9 cellular contexts compared by ENCODE assay signal in genomic region chr16:86578056-86578455, GRCh38. TPM values are rescaled to one million over a fixed set of nuclear protein-coding genes. Genes with fewer than 3 reads are reported as not detected.
DNase-seq lines count a peak whose midpoint lies in the region; ATAC-seq and TF ChIP-seq lines count a peak whose summit lies in the region.
"Had no signal": no experiment of that assay in that cellular context is flagged by ENCODE, and none has a peak within 500 bp of the region (broad histone marks: within the 10 kb centered on the region; RNA-seq: fewer than 3 reads in every experiment).

No MANE protein-coding gene starts in this region.

- peaks cover 0 to 6% (median 0%) of the 10 kb centered on the region in 5 experiments for H3K9me3 Mint-ChIP-seq in brain
- no peaks in the 10 kb centered on the region for H3K9me3 Mint-ChIP-seq in activated CD4-positive, alpha-beta T cell treated with anti-CD3 and anti-CD28 coated beads, Interleukin-2, amount 10 ng/mL, durations not matched to agents 7 days and 5 days

- in situ Hi-C loops in KBM-7 (cut with MboI; ENCODE audit: low pct_unique_long_range_greater_than_20kb, low sequenced_read_pairs), result no loop called here

- peak overlapping the region in 3 of 5 experiments; percentile 45 to 70 (median 53) for H3K4me3 Mint-ChIP-seq in brain
- no peak overlapping the region for H3K4me3 Mint-ChIP-seq in activated CD4-positive, alpha-beta T cell treated with anti-CD3 and anti-CD28 coated beads, Interleukin-2, amount 10 ng/mL, durations not matched to agents 7 days and 5 days

- intact Hi-C loops in stomach (cut with DNase I; ENCODE audit: low total_unique reads), result no loop called here

- peaks cover 29% of the 10 kb centered on the region for H3K4me1 Mint-ChIP-seq in brain
- H3K4me1 Mint-ChIP-seq in activated CD4-positive, alpha-beta T cell treated with anti-CD3 and anti-CD28 coated beads, Interleukin-2, amount 10 ng/mL, durations not matched to agents 7 days and 5 days, result peaks cover 4% of the 10 kb centered on the region

- no peak overlapping the region for H3K9ac ChIP-seq in HUES48 (ENCODE audit: low read depth, low read length)

- CTCF ChIA-PET in activated CD4-positive, alpha-beta T cell treated with anti-CD3 and anti-CD28 coated beads, Interleukin-2, amount 10 ng/mL, durations not matched to agents 7 days and 5 days (lab: Charles Lee), result no interaction called here

- TF ChIP-seq EP300 in stomach (IDR thresholded peaks at IDR 0.05), result no peak

- no peaks in the 10 kb centered on the region for H3K36me3 Mint-ChIP-seq in brain
- no peaks in the 10 kb centered on the region for H3K36me3 Mint-ChIP-seq in activated CD4-positive, alpha-beta T cell treated with anti-CD3 and anti-CD28 coated beads, Interleukin-2, amount 10 ng/mL, durations not matched to agents 7 days and 5 days (ENCODE audit: low read depth)

- H3K27me3 Mint-ChIP-seq in brain, result peaks cover 94% of the 10 kb centered on the region
- peaks cover 72% of the 10 kb centered on the region for H3K27me3 Mint-ChIP-seq in activated CD4-positive, alpha-beta T cell treated with anti-CD3 and anti-CD28 coated beads, Interleukin-2, amount 10 ng/mL, durations not matched to agents 7 days and 5 days

- H3K27ac ChIP-seq in HUES48 (ENCODE audit: low read depth, low read length) (no peak overlapping the region), stomach (peak overlapping the region; percentile 61 to 78 (median 70))

- H3K27ac Mint-ChIP-seq in brain, result no peak overlapping the region
- H3K27ac Mint-ChIP-seq in activated CD4-positive, alpha-beta T cell treated with anti-CD3 and anti-CD28 coated beads, Interleukin-2, amount 10 ng/mL, durations not matched to agents 7 days and 5 days, result no peak overlapping the region

- no peak for ATAC-seq in GM21717 (IDR thresholded peaks at IDR 0.05; ENCODE audit: unreplicated experiment)

- DNase-seq in kidney glomerular epithelial cell (lab: John Stamatoyannopoulos, UW) (peak; percentile 21), stomach (no peak), NCI-H1417 treated with DMSO at 0.1 percent for 48 hours (lab: John Stamatoyannopoulos, UW) (no peak), KBM-7 (no peak)
- no peak for DNase-seq in activated CD4-positive, alpha-beta T cell treated with anti-CD3 and anti-CD28 coated beads, Interleukin-2, amount 10 ng/mL, durations not matched to agents 7 days and 5 days
- DNase-seq: NCI-H187 had no signal

- TF ChIP-seq CTCF in brain (conservative IDR thresholded peaks at IDR 0.05) (no peak), stomach (IDR thresholded peaks at IDR 0.05) (no peak)

- TF ChIP-seq POLR2A in stomach (IDR thresholded peaks at IDR 0.05), result no peak

- POLR2A ChIA-PET in activated CD4-positive, alpha-beta T cell treated with anti-CD3 and anti-CD28 coated beads, Interleukin-2, amount 10 ng/mL, durations not matched to agents 7 days and 5 days (lab: Charles Lee), result no interaction called here

- H3K36me3 ChIP-seq in HUES48 (ENCODE audit: control insufficient read depth, insufficient read depth, low read length), result no peaks in the 10 kb centered on the region
- H3K36me3 ChIP-seq in stomach, result no peaks in the 10 kb centered on the region

- H3K4me3 ChIP-seq in HUES48 (ENCODE audit: low read depth, low read length), result 0 out of 2 replicates have a peak overlapping the region, but pooled peaks have one; percentile 63
- no peak overlapping the region for H3K4me3 ChIP-seq in stomach

- H3K9me3 ChIP-seq in HUES48 (ENCODE audit: control insufficient read depth, insufficient read depth, low read length) (no peaks in the 10 kb centered on the region), stomach (no peaks in the 10 kb centered on the region)

- H3K27me3 ChIP-seq in HUES48 (ENCODE audit: control insufficient read depth, insufficient read depth, low read length) (peaks cover 100% of the 10 kb centered on the region), stomach (peaks cover 20 to 91% (median 67%) of the 10 kb centered on the region in 3 donors)

- 20 to 35% (median 29%) methylated on average over 10 of the region's 10 CpGs for WGBS in stomach, 5 donors

- peaks cover 38% of the 10 kb centered on the region for H3K4me1 ChIP-seq in HUES48 (ENCODE audit: control insufficient read depth, insufficient read depth, low read length)
- peaks cover 9 to 37% (median 28%) of the 10 kb centered on the region in 4 donors for H3K4me1 ChIP-seq in stomach

RNA-seq across cellular contexts. Expression of gene FOXL1, which starts 0.3 kb away (rescaled TPM):
- polyA plus RNA-seq in brain (ENCODE audit: insufficient read depth, low read depth, low replicate concordance) (0.22 TPM), stomach (1 to 10 TPM in 2 of 3 donors, under 1 TPM in 1; 0.60 to 6.7 (median 5.2) TPM)
- total RNA-seq in stomach, result 10 to 100 TPM in 1 of 5 donors, 1 to 10 TPM in 2, not detected in 2; 3.0 to 12.7 (median 5.1) TPM
- not detected for total RNA-seq in activated CD4-positive, alpha-beta T cell treated with anti-CD3 and anti-CD28 coated beads, Interleukin-2, amount 10 ng/mL, durations not matched to agents 7 days and 5 days

RNA-seq across cellular contexts. Expression of gene FOXC2, which starts 11.4 kb away (rescaled TPM):
- polyA plus RNA-seq in brain (ENCODE audit: insufficient read depth, low read depth, low replicate concordance) (0.71 TPM), stomach (under 1 TPM in 2 of 3 donors, not detected in 1; 0.08 to 0.12 TPM)
- total RNA-seq in stomach, result under 1 TPM in 1 of 5 donors, not detected in 4; 0.18 TPM
- total RNA-seq in activated CD4-positive, alpha-beta T cell treated with anti-CD3 and anti-CD28 coated beads, Interleukin-2, amount 10 ng/mL, durations not matched to agents 7 days and 5 days, result not detected

RNA-seq across cellular contexts. Expression of gene MTHFSD, which starts 23.0 kb away (rescaled TPM):
- polyA plus RNA-seq in brain (ENCODE audit: insufficient read depth, low read depth, low replicate concordance) (20.8 TPM), stomach (10 to 100 TPM in 1 of 3 donors, 1 to 10 TPM in 2; 4.8 to 13.0 (median 7.0) TPM)
- total RNA-seq in stomach, result 10 to 100 TPM in 2 of 5 donors, 1 to 10 TPM in 3; 3.5 to 23.1 (median 8.0) TPM
- 10 to 100 TPM; 28.7 to 29.1 TPM for total RNA-seq in activated CD4-positive, alpha-beta T cell treated with anti-CD3 and anti-CD28 coated beads, Interleukin-2, amount 10 ng/mL, durations not matched to agents 7 days and 5 days
